1 cellular context compared by ENCODE assay signal in genomic region chr6:11012295-11012754, GRCh38.
A peak's percentile ranks its signal among the peaks of the same experiment; 100 is the strongest.
TF ChIP-seq lines count a peak whose summit lies in the region.

No MANE protein-coding gene starts in this region.

TF ChIP-seq in HepG2, 621 proteins besides CTCF, POLR2A, EP300 and RAD21 (continued from another document and continues in another):
- TF ChIP-seq ZNF124 (CRISPR knock-in tag; IDR thresholded peaks at IDR 0.05) (peak; percentile 79), ZNF232 (CRISPR knock-in tag; IDR thresholded peaks at IDR 0.05; ENCODE audit: borderline replicate concordance) (0 out of 2 replicates have a peak, but pooled peaks have one; percentile 36), ZNF205 (CRISPR knock-in tag; IDR thresholded peaks at IDR 0.05) (peak; percentile 35), ZMYM4 (CRISPR knock-in tag; IDR thresholded peaks at IDR 0.05) (peak; percentile 70; the same call in 1 of the 2 replicates), SMYD3 (CRISPR knock-in tag; IDR thresholded peaks at IDR 0.05) (peak; percentile 84; the same call in 1 of the 2 replicates), NR2C2 (CRISPR knock-in tag; IDR thresholded peaks at IDR 0.05; ENCODE audit: borderline replicate concordance) (peak; percentile 51; the same call in 1 of the 2 replicates), KLF11 (CRISPR knock-in tag; IDR thresholded peaks at IDR 0.05) (0 out of 2 replicates have a peak, but pooled peaks have one; percentile 52), ZSCAN12 (CRISPR knock-in tag; IDR thresholded peaks at IDR 0.05) (peak; percentile 86; the same call in 1 of the 2 replicates), ETV5 (CRISPR knock-in tag; IDR thresholded peaks at IDR 0.05; ENCODE audit: borderline replicate concordance) (peak; percentile 45; the same call in 1 of the 2 replicates), NAIF1 (CRISPR knock-in tag; IDR thresholded peaks at IDR 0.05; ENCODE audit: borderline replicate concordance) (no peak), ZNF609 (CRISPR knock-in tag; IDR thresholded peaks at IDR 0.05; ENCODE audit: borderline replicate concordance) (peak; percentile 83; the same call in 1 of the 2 replicates), ZNF326 (CRISPR knock-in tag; IDR thresholded peaks at IDR 0.05; ENCODE audit: borderline replicate concordance) (no peak), ZNF556 (CRISPR knock-in tag; IDR thresholded peaks at IDR 0.05; ENCODE audit: borderline replicate concordance) (no peak), RARA (CRISPR knock-in tag; IDR thresholded peaks at IDR 0.05) (peak; percentile 84), ZNF275 (CRISPR knock-in tag; IDR thresholded peaks at IDR 0.05; ENCODE audit: borderline replicate concordance) (no peak), RFX1 (IDR thresholded peaks at IDR 0.05) (no peak), TCF12 (IDR thresholded peaks at IDR 0.05) (no peak), TCF12 (CRISPR knock-in tag; IDR thresholded peaks at IDR 0.05) (peak; percentile 84; the same call in 1 of the 2 replicates), ZFP36L2 (CRISPR knock-in tag; IDR thresholded peaks at IDR 0.05) (0 out of 2 replicates have a peak, but pooled peaks have one; percentile 0), ZNF329 (CRISPR knock-in tag; IDR thresholded peaks at IDR 0.05; ENCODE audit: low read depth) (no peak), RERE (CRISPR knock-in tag; IDR thresholded peaks at IDR 0.05; ENCODE audit: low read depth) (peak; percentile 87), ARID5B (CRISPR knock-in tag; IDR thresholded peaks at IDR 0.05) (peak; percentile 99), ZNF563 (CRISPR knock-in tag; IDR thresholded peaks at IDR 0.05) (no peak), ZFP37 (CRISPR knock-in tag; IDR thresholded peaks at IDR 0.05; ENCODE audit: borderline replicate concordance) (no peak), FOXA3 (CRISPR knock-in tag; IDR thresholded peaks at IDR 0.05) (peak; percentile 93), SOX13 (IDR thresholded peaks at IDR 0.05) (peak; percentile 81), SOX13 (CRISPR knock-in tag; conservative IDR thresholded peaks at IDR 0.05 in 1 of 2, IDR thresholded peaks at IDR 0.05 in 1 of 2) (peak in 1 of 2 experiments; percentile 96; a peak in 2 of 4 replicates), ATF5 (CRISPR knock-in tag; IDR thresholded peaks at IDR 0.05; ENCODE audit: low read depth) (no peak), PRDM15 (CRISPR knock-in tag; IDR thresholded peaks at IDR 0.05) (peak; percentile 63; the same call in 1 of the 2 replicates)
